In the genomic region with DNA sequence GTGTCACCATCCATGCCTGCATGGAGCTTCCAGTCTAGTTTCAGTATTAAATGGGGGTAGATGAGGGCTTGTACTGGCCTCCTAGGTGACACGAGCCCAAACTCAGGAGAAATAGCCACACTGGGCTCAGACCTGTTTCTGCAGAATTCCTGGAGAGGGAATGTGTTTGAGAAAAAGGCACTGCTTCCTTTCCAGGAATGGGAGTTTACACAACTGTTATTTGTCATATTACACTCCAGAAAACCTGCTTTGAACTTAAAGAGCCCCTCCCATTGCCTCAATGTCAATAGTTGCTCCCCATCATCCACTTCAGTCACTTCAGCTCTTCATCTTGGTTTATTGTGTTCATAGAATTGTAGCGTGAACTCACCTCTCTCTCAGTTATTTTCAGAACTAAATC, we compare ENCODE assay signal across 17 cellular contexts.
"Had no signal": no experiment of that assay in that cellular context is flagged by ENCODE, and none has a peak within 500 bp of the region (broad histone marks: within the 10 kb centered on the region; RNA-seq: fewer than 3 reads in every experiment).

No MANE protein-coding gene starts in this region.

- H3K27ac ChIP-seq: dorsolateral prefrontal cortex, gastroesophageal sphincter, ovary, sigmoid colon, spleen, suprapubic skin had no signal

- H3K36me3 ChIP-seq: gastroesophageal sphincter, ovary, sigmoid colon, spleen, suprapubic skin had no signal

- H3K9me3 ChIP-seq: gastroesophageal sphincter, ovary, sigmoid colon, spleen, suprapubic skin had no signal

- DNase-seq: activated B cell treated with CpG ODN at 0.5 μM for 24 hours; activated CD4-positive, alpha-beta T cell treated with anti-CD3 and anti-CD28 coated beads for 48 hours; activated CD8-positive, alpha-beta memory T cell treated with anti-CD3 and anti-CD28 coated beads, Interleukin-2, amount 50 U/mL, for 4 hours; activated CD8-positive, alpha-beta T cell treated with anti-CD3 and anti-CD28 coated beads for 36 hours; activated gamma-delta T cell; activated T-cell treated with anti-CD3 and anti-CD28 coated beads, Interleukin-2, amount 50 U/mL, for 48 hours; amniotic stem cell; dorsolateral prefrontal cortex; erythroblast; nephron progenitor cell; ovary; sigmoid colon; spleen; trophoblast cell had no signal

- H3K27me3 ChIP-seq: ovary, suprapubic skin had no signal

- H3K4me3 ChIP-seq: dorsolateral prefrontal cortex, gastroesophageal sphincter, lung, ovary, sigmoid colon, spleen, suprapubic skin had no signal

- H3K4me1 ChIP-seq: gastroesophageal sphincter, sigmoid colon, spleen had no signal
